8 cellular contexts compared by ENCODE assay signal in the genomic region with DNA sequence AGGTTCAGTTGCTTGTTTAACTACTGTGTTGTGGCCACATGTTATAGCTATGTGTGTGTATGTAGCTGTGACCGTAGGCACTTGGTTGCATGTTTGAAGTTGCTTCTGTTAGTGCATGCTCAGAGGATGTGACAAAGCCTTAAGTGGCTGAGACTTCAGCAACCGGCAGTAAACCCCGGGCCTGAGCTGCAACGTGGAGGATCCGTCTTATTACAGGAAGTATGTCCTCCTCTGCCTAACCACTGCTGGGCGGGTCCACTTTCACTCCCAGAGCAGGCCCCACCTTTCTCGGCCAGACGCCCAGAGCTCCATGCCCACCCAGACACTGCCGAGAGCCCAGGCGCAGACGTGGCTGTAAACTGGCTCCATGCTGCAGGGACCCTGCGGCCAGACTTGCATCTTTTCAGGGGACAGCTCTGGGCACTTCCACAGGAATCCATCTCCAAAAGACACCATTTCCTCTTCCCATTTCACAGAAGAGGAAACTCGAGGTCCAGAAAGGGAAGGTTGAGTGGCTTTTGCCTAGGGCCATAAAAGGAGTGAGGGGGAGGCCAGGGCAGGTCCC. TPM values are rescaled to one million over a fixed set of nuclear protein-coding genes. Genes with fewer than 3 reads are reported as not detected.
A peak's percentile ranks its signal among the peaks of the same experiment; 100 is the strongest.
DNase-seq lines count a peak whose midpoint lies in the region; ATAC-seq and TF ChIP-seq lines count a peak whose summit lies in the region.

No MANE protein-coding gene starts in this region.

- H3K27ac ChIP-seq in body of pancreas = peak overlapping the region; percentile 89 to 97 (median 96)
- H3K27ac ChIP-seq in left lung = peak overlapping the region; percentile 59 to 72

- no peaks in the 10 kb centered on the region for H3K27me3 ChIP-seq in body of pancreas
- H3K27me3 ChIP-seq in left lung = peaks cover 0 to 41% of the 10 kb centered on the region in 2 donors

- peak in 1 of 3 donors; percentile 24 for TF ChIP-seq POLR2A in body of pancreas (IDR thresholded peaks at IDR 0.05)

- no peaks in the 10 kb centered on the region for H3K9me3 ChIP-seq in body of pancreas
- H3K9me3 ChIP-seq in left lung = no peaks in the 10 kb centered on the region

- intact Hi-C loops in body of pancreas (cut with DNase I) (no loop called here), left lung (cut with DNase I) (no loop called here)

- peak overlapping the region; percentile 71 for H3K4me3 Mint-ChIP-seq in T-helper 1 cell treated with Interleukin-12 subunit alpha and Interleukin-12 subunit beta and Interleukin-4 antibody, amounts not matched to agents 30 μg/mL and 1 μg/mL, for 36 hours

- no peaks in the 10 kb centered on the region for H3K36me3 Mint-ChIP-seq in T-helper 1 cell treated with Interleukin-12 subunit alpha and Interleukin-12 subunit beta and Interleukin-4 antibody, amounts not matched to agents 30 μg/mL and 1 μg/mL, for 36 hours (ENCODE audit: low read depth)

- no peaks in the 10 kb centered on the region for H3K36me3 ChIP-seq in body of pancreas (replicated peaks in 1 of 2; ENCODE audit: insufficient read depth in 1 of 2, low read depth in 2 of 2)
- no peaks in the 10 kb centered on the region for H3K36me3 ChIP-seq in left lung

- no peak for TF ChIP-seq CTCF in body of pancreas (IDR thresholded peaks at IDR 0.05)
- TF ChIP-seq CTCF in left lung (IDR thresholded peaks at IDR 0.05) = no peak

- peak; percentile 53 for DNase-seq in HCEC 1CT
- DNase-seq in body of pancreas = peak; percentile 65 to 84 (median 80)
- DNase-seq in left lung = peak in 1 of 2 donors; percentile 85
- peak; percentile 42 for DNase-seq in stimulated activated naive CD8-positive, alpha-beta T cell treated with anti-CD3 and anti-CD28 coated beads, Interleukin-15, Interleukin-2, amounts not matched to agents 100 U/mL and 50 U/mL, for 24 hours
- DNase-seq in GOT3 (lab: John Stamatoyannopoulos, UW) = no peak
- no peak for DNase-seq in medulla oblongata (ENCODE audit: extremely low spot score)

- H3K4me1 ChIP-seq in body of pancreas (peaks cover 74% of the 10 kb centered on the region), left lung (peaks cover 18 to 35% of the 10 kb centered on the region in 2 donors)

- ATAC-seq in body of pancreas (peak; percentile 9), left lung (peak; percentile 58), HG03457 (IDR thresholded peaks at IDR 0.05; ENCODE audit: unreplicated experiment) (no peak)
- ATAC-seq in stimulated activated naive CD8-positive, alpha-beta T cell treated with anti-CD3 and anti-CD28 coated beads, Interleukin-15, Interleukin-2, amounts not matched to agents 100 U/mL and 50 U/mL, for 24 hours = peak; percentile 55

- H3K9me3 Mint-ChIP-seq in T-helper 1 cell treated with Interleukin-12 subunit alpha and Interleukin-12 subunit beta and Interleukin-4 antibody, amounts not matched to agents 30 μg/mL and 1 μg/mL, for 36 hours = no peaks in the 10 kb centered on the region

- peaks cover 40% of the 10 kb centered on the region for H3K27me3 Mint-ChIP-seq in T-helper 1 cell treated with Interleukin-12 subunit alpha and Interleukin-12 subunit beta and Interleukin-4 antibody, amounts not matched to agents 30 μg/mL and 1 μg/mL, for 36 hours (ENCODE audit: low read depth)

- 3 to 5% methylated on average over 11 to 13 of the region's 13 CpGs for WGBS in body of pancreas, 2 donors

- H3K4me1 Mint-ChIP-seq in T-helper 1 cell treated with Interleukin-12 subunit alpha and Interleukin-12 subunit beta and Interleukin-4 antibody, amounts not matched to agents 30 μg/mL and 1 μg/mL, for 36 hours (ENCODE audit: low read depth) = peaks cover 26% of the 10 kb centered on the region

- peak overlapping the region; percentile 71 for H3K27ac Mint-ChIP-seq in T-helper 1 cell treated with Interleukin-12 subunit alpha and Interleukin-12 subunit beta and Interleukin-4 antibody, amounts not matched to agents 30 μg/mL and 1 μg/mL, for 36 hours

- H3K4me3 ChIP-seq in body of pancreas = peak overlapping the region in 1 of 2 donors; percentile 8
- peak overlapping the region in 1 of 2 donors; percentile 14 for H3K4me3 ChIP-seq in left lung

RNA-seq across cellular contexts. Expression of a gene that starts 2.2 kb away (rescaled TPM):
- total RNA-seq in body of pancreas (100 to 1,000 TPM; 110 to 140 TPM), left lung (10 to 100 TPM; 28.3 to 43.2 TPM)

RNA-seq across cellular contexts. Expression of a gene that starts 52.8 kb away (rescaled TPM):
- total RNA-seq in body of pancreas (10 to 100 TPM in 1 of 2 donors, 1 to 10 TPM in 1; 8.6 to 18.5 TPM), left lung (10 to 100 TPM in 1 of 2 donors, 1 to 10 TPM in 1; 9.2 to 10.2 TPM)

Comparison
In these comparisons a context has a peak if more than half of its experiments do, and no peak if none do; other contexts are left out.
1. DNase-seq: peak in HCEC 1CT (single experiment), body of pancreas (4 of 4) and stimulated activated naive CD8-positive, alpha-beta T cell treated with anti-CD3 and anti-CD28 coated beads, Interleukin-15, Interleukin-2, amounts not matched to agents 100 U/mL and 50 U/mL, for 24 hours (single experiment); none in GOT3 (single experiment) and medulla oblongata (single experiment).